10 cellular contexts compared by ENCODE assay signal in genomic region chr4:173288698-173289350, GRCh38. TPM values are rescaled to one million over a fixed set of nuclear protein-coding genes. Genes with fewer than 3 reads are reported as not detected.
DNase-seq lines count a peak whose midpoint lies in the region; ATAC-seq and TF ChIP-seq lines count a peak whose summit lies in the region.
"Had no signal": no experiment of that assay in that cellular context is flagged by ENCODE, and none has a peak within 500 bp of the region (broad histone marks: within the 10 kb centered on the region; RNA-seq: fewer than 3 reads in every experiment).

No MANE protein-coding gene starts in this region.

- no peaks in the 10 kb centered on the region for H3K9me2 ChIP-seq in hepatocyte (replicated peaks; ENCODE audit: insufficient read depth)

- no peaks in the 10 kb centered on the region for H3K27me3 ChIP-seq in hepatocyte
- H3K27me3 ChIP-seq in suprapubic skin: no peaks in the 10 kb centered on the region
- H3K27me3 ChIP-seq in esophagus muscularis mucosa: no peaks in the 10 kb centered on the region

- peak overlapping the region; percentile 76 for H3K4me2 ChIP-seq in hepatocyte

- TF ChIP-seq POLR2A in suprapubic skin (IDR thresholded peaks at IDR 0.05): no peak
- TF ChIP-seq POLR2A in esophagus muscularis mucosa (IDR thresholded peaks at IDR 0.05; ENCODE audit: low read depth): no peak

- intact Hi-C loops in esophagus muscularis mucosa (cut with DNase I): no loop called here

- H3K27ac ChIP-seq in hepatocyte: peak overlapping the region; percentile 51
- H3K27ac ChIP-seq in suprapubic skin: no peak overlapping the region
- no peak overlapping the region for H3K27ac ChIP-seq in esophagus muscularis mucosa (replicated peaks in 1 of 4)
- H3K27ac ChIP-seq: WERI-Rb-1 had no signal

- H3K9me3 ChIP-seq in hepatocyte (ENCODE audit: low read depth): peaks cover 8% of the 10 kb centered on the region
- H3K9me3 ChIP-seq in suprapubic skin: peaks cover 8% of the 10 kb centered on the region
- peaks cover 0 to 8% (median 0%) of the 10 kb centered on the region in 4 donors for H3K9me3 ChIP-seq in esophagus muscularis mucosa

- TF ChIP-seq CTCF in hepatocyte (IDR thresholded peaks at IDR 0.05; ENCODE audit: poor library complexity) (no peak), suprapubic skin (IDR thresholded peaks at IDR 0.05) (no peak), esophagus muscularis mucosa (IDR thresholded peaks at IDR 0.05) (no peak)

- 56% methylated on average over 3 of the region's 3 CpGs for WGBS in hepatocyte (ENCODE audit: low lambda C conversion rate, missing lambda C conversion rate)
- 87% methylated on average over 3 of the region's 3 CpGs for WGBS in suprapubic skin
- 86% methylated on average over 3 of the region's 3 CpGs for WGBS in esophagus muscularis mucosa

- H3K4me3 ChIP-seq in hepatocyte (peak overlapping the region; percentile 12), suprapubic skin (no peak overlapping the region), esophagus muscularis mucosa (no peak overlapping the region)

- H2AFZ ChIP-seq in hepatocyte: no peak overlapping the region

- no peaks in the 10 kb centered on the region for H4K20me1 ChIP-seq in hepatocyte (ENCODE audit: insufficient read depth, poor library complexity, severe bottlenecking)

- no peak for TF ChIP-seq EP300 in suprapubic skin (IDR thresholded peaks at IDR 0.05)
- TF ChIP-seq EP300 in esophagus muscularis mucosa (IDR thresholded peaks at IDR 0.05): no peak

- H3K36me3 ChIP-seq in hepatocyte (replicated peaks; ENCODE audit: insufficient read depth, low read depth) (no peaks in the 10 kb centered on the region), suprapubic skin (no peaks in the 10 kb centered on the region), esophagus muscularis mucosa (no peaks in the 10 kb centered on the region)
- H3K36me3 ChIP-seq: WERI-Rb-1 had no signal

- H3K79me2 ChIP-seq in hepatocyte: peaks cover 4% of the 10 kb centered on the region

- ATAC-seq in GM18498 (IDR thresholded peaks at IDR 0.05; ENCODE audit: unreplicated experiment) (peak; percentile 68), GM21528 (IDR thresholded peaks at IDR 0.05; ENCODE audit: low FRiP score, unreplicated experiment) (peak; percentile 28)

- DNase-seq in RKO (ENCODE audit: low spot score) (peak; percentile 34), hepatocyte (ENCODE audit: low spot score) (no peak), suprapubic skin (ENCODE audit: low spot score in 2 of 2) (no peak), NOMO-1 (lab: John Stamatoyannopoulos, UW; ENCODE audit: unreplicated experiment in 2 of 2) (no peak), COR-L47 (lab: John Stamatoyannopoulos, UW) (no peak), esophagus muscularis mucosa (ENCODE audit: extremely low spot score) (no peak)
- DNase-seq: NCI-H2171 had no signal

- peaks cover 13% of the 10 kb centered on the region for H3K4me1 ChIP-seq in hepatocyte (ENCODE audit: insufficient read depth)
- no peaks in the 10 kb centered on the region for H3K4me1 ChIP-seq in suprapubic skin
- H3K4me1 ChIP-seq in esophagus muscularis mucosa: no peaks in the 10 kb centered on the region

RNA-seq across cellular contexts. Expression of gene HMGB2, which starts 45.3 kb away (rescaled TPM):
- total RNA-seq in hepatocyte (50.9 and 62.3 TPM in 2 replicates), suprapubic skin (10 to 100 TPM; 28.8 to 76.5 (median 34.2) TPM), esophagus muscularis mucosa (10 to 100 TPM; 35.7 to 69.7 (median 46.2) TPM)
- polyA plus RNA-seq in hepatocyte: 84.4 and 87.0 TPM in 2 replicates
